In the genomic region with DNA sequence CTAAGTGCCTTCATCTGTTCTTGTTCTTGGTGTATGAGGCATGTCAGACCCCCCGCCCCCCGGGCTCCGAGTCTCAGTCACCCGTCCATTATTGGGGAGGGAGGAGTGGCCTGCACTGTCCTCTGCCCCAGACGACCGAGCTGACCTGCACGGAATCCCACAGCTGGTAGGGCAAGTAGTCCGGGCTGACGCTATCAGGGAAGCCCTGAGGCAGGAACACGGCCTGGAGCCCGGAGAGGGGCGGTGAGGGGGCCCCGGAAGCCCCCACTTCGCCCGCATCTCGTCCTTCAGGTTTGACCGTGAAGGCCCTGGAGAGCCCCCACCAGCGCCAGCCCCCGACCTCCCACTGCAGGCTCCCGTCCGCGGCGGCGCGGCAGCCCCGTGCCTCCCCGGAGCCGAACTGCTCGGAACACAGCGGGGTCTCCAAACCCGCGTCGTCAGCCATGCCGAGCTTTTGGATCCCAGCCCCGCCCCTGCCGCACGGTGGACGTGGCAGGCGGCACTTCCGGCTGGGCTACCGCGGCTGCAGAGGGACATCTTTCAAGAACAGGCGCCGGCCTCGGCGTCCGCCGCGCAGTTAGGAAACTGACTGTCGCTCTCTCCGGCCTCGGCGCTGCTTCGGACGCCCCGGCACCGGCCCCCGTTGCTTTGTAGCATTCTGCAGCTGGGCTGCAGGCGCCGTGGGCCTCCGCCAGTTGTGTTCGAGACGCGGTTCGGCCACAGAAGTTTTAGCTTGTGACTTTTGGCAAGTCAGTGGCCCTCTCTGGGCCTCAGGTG, we compare ENCODE assay signal across 8 cellular contexts. TPM values are rescaled to one million over a fixed set of nuclear protein-coding genes. Genes with fewer than 3 reads are reported as not detected.
DNase-seq lines count a peak whose midpoint lies in the region.

Gene RUSF1 (minus strand): TSS at position 463 of the 777 bp plus-strand sequence. CDS start 18 bp downstream, at position 445.

- peak within 1 kb of the TSS; percentile 94 for H3K4me3 ChIP-seq in H7 (ENCODE audit: insufficient read depth, low read depth, low read length)

- H3K36me3 Mint-ChIP-seq in activated naive CD4-positive, alpha-beta T cell treated with anti-CD3 and anti-CD28 coated beads for 36 hours (ENCODE audit: low read depth): peaks cover 3% of the 10 kb centered on the region

- CTCF ChIA-PET in activated naive CD4-positive, alpha-beta T cell treated with anti-CD3 and anti-CD28 coated beads for 36 hours (lab: Charles Lee): no interaction called here

- peak within 1 kb of the TSS; percentile 97 for H3K27ac Mint-ChIP-seq in activated naive CD4-positive, alpha-beta T cell treated with anti-CD3 and anti-CD28 coated beads for 36 hours

- H3K27me3 ChIP-seq in H7 (ENCODE audit: control insufficient read depth, insufficient read depth, low read length): no peaks in the 10 kb centered on the region

- no peaks in the 10 kb centered on the region for H3K36me3 ChIP-seq in H7 (replicated peaks; ENCODE audit: control insufficient read depth, insufficient read depth, low read length)

- no peaks in the 10 kb centered on the region for H3K27me3 Mint-ChIP-seq in activated naive CD4-positive, alpha-beta T cell treated with anti-CD3 and anti-CD28 coated beads for 36 hours (ENCODE audit: low read depth)

- DNase-seq in GDM1 (lab: John Stamatoyannopoulos, UW) (peak; percentile 81), H7 (peak; percentile 95), M059J (ENCODE audit: low read depth) (peak; percentile 86), SK-N-DZ (ENCODE audit: low spot score) (peak; percentile 83), germinal center (ENCODE audit: low spot score) (peak; percentile 74), nucleus accumbens (lab: John Stamatoyannopoulos, UW) (peak in 55 of 56 donors; percentile 25 to 94 (median 85)), superior temporal gyrus (ENCODE audit: extremely low spot score) (peak; percentile 93)
- DNase-seq in activated naive CD4-positive, alpha-beta T cell treated with anti-CD3 and anti-CD28 coated beads for 36 hours: peak; percentile 91

- intact Hi-C loops in activated naive CD4-positive, alpha-beta T cell treated with anti-CD3 and anti-CD28 coated beads for 36 hours (cut with micrococcal nuclease): loop anchor here (2.0 kb wide), 4 partner anchors 21 to 361 kb away; no protein-coding TSS in a partner anchor

- H3K4me1 Mint-ChIP-seq in activated naive CD4-positive, alpha-beta T cell treated with anti-CD3 and anti-CD28 coated beads for 36 hours (ENCODE audit: low read depth): peaks cover 42% of the 10 kb centered on the region

- H3K4me3 Mint-ChIP-seq in activated naive CD4-positive, alpha-beta T cell treated with anti-CD3 and anti-CD28 coated beads for 36 hours: peak within 1 kb of the TSS; percentile 92

- H3K9me3 Mint-ChIP-seq in activated naive CD4-positive, alpha-beta T cell treated with anti-CD3 and anti-CD28 coated beads for 36 hours: no peaks in the 10 kb centered on the region

RNA-seq across cellular contexts. Expression of gene RUSF1, which starts in this region (rescaled TPM):
- 44.7 and 66.9 TPM in 2 replicates for total RNA-seq in H7 (2014; rRNA removed; shearing (Covaris generic))
- 29.7 and 47.8 TPM in 2 replicates for total RNA-seq in M059J (2014; rRNA removed; shearing (Covaris generic))
- polyA plus RNA-seq in SK-N-DZ (2014; cell fraction: cytosol; rRNA removed): 53.3 and 56.4 TPM in 2 replicates
- 228 and 233 TPM in 2 replicates for polyA plus RNA-seq in SK-N-DZ (2014; cell fraction: nucleus; rRNA removed)
- 10 to 100 TPM; 24.0 to 26.0 TPM for total RNA-seq in activated naive CD4-positive, alpha-beta T cell treated with anti-CD3 and anti-CD28 coated beads for 36 hours

Comparison
In these comparisons a context has a peak if more than half of its experiments do, and no peak if none do; other contexts are left out.
1. Peak in every context shown above with its lines: DNase-seq and H3K4me3 ChIP-seq.